In the genomic region with DNA sequence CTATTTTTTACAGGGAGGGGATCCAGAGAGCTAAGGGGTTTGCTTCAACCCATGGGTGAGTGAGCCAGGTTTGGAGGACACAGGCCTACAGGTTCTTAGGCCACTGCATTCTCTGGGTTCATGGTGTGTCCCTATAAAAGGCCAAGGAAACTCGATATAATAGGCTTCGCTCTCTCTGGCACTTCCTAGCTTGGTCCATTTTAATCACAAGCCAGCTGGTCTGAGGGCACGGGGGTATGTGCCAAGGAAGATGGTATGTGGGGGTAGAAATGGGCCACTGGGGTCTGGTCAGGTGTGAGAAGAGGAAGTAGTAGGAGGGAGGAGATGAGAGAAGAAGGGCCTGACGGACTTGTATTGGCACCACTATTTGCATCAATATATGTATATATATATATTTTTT, we compare ENCODE assay signal across 16 cellular contexts. TPM values are rescaled to one million over a fixed set of nuclear protein-coding genes. Genes with fewer than 3 reads are reported as not detected.
DNase-seq lines count a peak whose midpoint lies in the region; ATAC-seq and TF ChIP-seq lines count a peak whose summit lies in the region.
"Had no signal": no experiment of that assay in that cellular context is flagged by ENCODE, and none has a peak within 500 bp of the region (broad histone marks: within the 10 kb centered on the region; RNA-seq: fewer than 3 reads in every experiment).

No MANE protein-coding gene starts in this region.

- H3K27me3 ChIP-seq in heart right ventricle (no peaks in the 10 kb centered on the region), muscle layer of colon (ENCODE audit: control insufficient read depth in 1 of 2, insufficient read depth in 2 of 2, low read length in 2 of 2) (no peaks in the 10 kb centered on the region), thyroid gland (no peaks in the 10 kb centered on the region)

- no peak overlapping the region for H3K9ac ChIP-seq in muscle layer of colon (ENCODE audit: low read length)
- H3K9ac ChIP-seq: SK-N-SH had no signal

- 0 out of 2 replicates have a peak overlapping the region, but pooled peaks have one; percentile 32 for H3K27ac Mint-ChIP-seq in WTC11

- POLR2A ChIA-PET in WTC11 (lab: Charles Lee): no interaction called here

- CTCF ChIA-PET in WTC11 (lab: Charles Lee): interaction anchor here (1.5 kb wide), 3 partner anchors 72 to 80 kb away, joined by 3 to 4 read pairs (median 4); no protein-coding TSS in a partner anchor

- TF ChIP-seq POLR2A in thyroid gland (IDR thresholded peaks at IDR 0.05): no peak

- no peaks in the 10 kb centered on the region for H3K27me3 Mint-ChIP-seq in WTC11 (ENCODE audit: low read depth)

- H3K4me3 ChIP-seq in heart right ventricle: no peak overlapping the region
- H3K4me3 ChIP-seq in muscle layer of colon (ENCODE audit: low read depth in 1 of 2, low read length in 2 of 2): no peak overlapping the region
- H3K4me3 ChIP-seq in thyroid gland (replicated peaks in 1 of 3): no peak overlapping the region
- H3K4me3 ChIP-seq: skin epidermis had no signal

- intact Hi-C loops in heart right ventricle (cut with DNase I) (loop anchor here in 8 of 10 donors (5.0 to 10.0 kb wide), 15 partner anchors 50 to 230 kb away; no protein-coding TSS in a partner anchor), cardiac septum (cut with DNase I) (loop anchor here (5.0 kb wide), 4 partner anchors 53 to 238 kb away; no protein-coding TSS in a partner anchor), thyroid gland (cut with DNase I) (no loop called here)

- TF ChIP-seq CTCF in heart right ventricle (IDR thresholded peaks at IDR 0.05): no peak
- TF ChIP-seq CTCF in WTC11 (IDR thresholded peaks at IDR 0.05): no peak
- no peak for TF ChIP-seq CTCF in thyroid gland (IDR thresholded peaks at IDR 0.05)

- ATAC-seq in heart right ventricle (no peak), WTC11 (no peak), HG02623 (IDR thresholded peaks at IDR 0.05; ENCODE audit: unreplicated experiment) (no peak)
- ATAC-seq: HepG2, lower lobe of right lung had no signal

- 62 to 69% methylated on average over 4 of the region's 4 CpGs for WGBS in heart right ventricle, 2 donors
- WGBS in thyroid gland, 2 donors: 89 to 90% methylated on average over 4 of the region's 4 CpGs

- no peaks in the 10 kb centered on the region for H3K36me3 Mint-ChIP-seq in WTC11

- DNase-seq in heart right ventricle (no peak), cardiac septum (ENCODE audit: low spot score) (no peak), WTC11 (ENCODE audit: low spot score) (no peak), thyroid gland (no peak), retina (no peak)
- DNase-seq in activated effector memory CD4-positive, alpha-beta T cell treated with Interleukin-2 at 50 U/mL for 16 hours: no peak
- DNase-seq: activated CD4-positive, CD25-positive, alpha-beta regulatory T cell; activated CD8-positive, alpha-beta memory T cell treated with anti-CD3 and anti-CD28 coated beads, Interleukin-2, amount 50 U/mL, for 48 hours; DMS 273 treated with DMSO at 0.1 percent for 48 hours; lower lobe of right lung; NCI-H1417; SK-N-SH had no signal

- H3K4me3 Mint-ChIP-seq in WTC11: no peak overlapping the region

- H3K9me3 ChIP-seq in heart right ventricle (no peaks in the 10 kb centered on the region), muscle layer of colon (ENCODE audit: low read length) (no peaks in the 10 kb centered on the region), thyroid gland (no peaks in the 10 kb centered on the region)
- H3K9me3 ChIP-seq: lower lobe of right lung, SK-N-SH had no signal

- H3K27ac ChIP-seq in heart right ventricle: peak overlapping the region in 7 of 10 donors; percentile 59 to 99 (median 97)
- peak overlapping the region; percentile 40 for H3K27ac ChIP-seq in muscle layer of colon (ENCODE audit: low read depth, low read length)
- H3K27ac ChIP-seq in thyroid gland: peak overlapping the region in 2 of 3 donors; percentile 34 to 43
- H3K27ac ChIP-seq: lower lobe of right lung had no signal

- H3K9me3 Mint-ChIP-seq in WTC11: no peaks in the 10 kb centered on the region

- H3K4me1 ChIP-seq in heart right ventricle (peaks cover 11 to 84% (median 68%) of the 10 kb centered on the region in 9 donors), muscle layer of colon (ENCODE audit: insufficient read depth, low read length) (peaks cover 40% of the 10 kb centered on the region), thyroid gland (peaks cover 56 to 74% of the 10 kb centered on the region in 2 donors)

- H3K36me3 ChIP-seq in heart right ventricle (peaks cover 0 to 11% (median 0%) of the 10 kb centered on the region in 9 donors), muscle layer of colon (ENCODE audit: insufficient read depth, low read length) (no peaks in the 10 kb centered on the region), thyroid gland (no peaks in the 10 kb centered on the region)
- H3K36me3 ChIP-seq: lower lobe of right lung had no signal

- peaks cover 70% of the 10 kb centered on the region for H3K4me1 Mint-ChIP-seq in WTC11

TF ChIP-seq in WTC11, 78 proteins besides CTCF, POLR2A, EP300 and RAD21 (continues in another document):
- TF ChIP-seq, protein P1, sequence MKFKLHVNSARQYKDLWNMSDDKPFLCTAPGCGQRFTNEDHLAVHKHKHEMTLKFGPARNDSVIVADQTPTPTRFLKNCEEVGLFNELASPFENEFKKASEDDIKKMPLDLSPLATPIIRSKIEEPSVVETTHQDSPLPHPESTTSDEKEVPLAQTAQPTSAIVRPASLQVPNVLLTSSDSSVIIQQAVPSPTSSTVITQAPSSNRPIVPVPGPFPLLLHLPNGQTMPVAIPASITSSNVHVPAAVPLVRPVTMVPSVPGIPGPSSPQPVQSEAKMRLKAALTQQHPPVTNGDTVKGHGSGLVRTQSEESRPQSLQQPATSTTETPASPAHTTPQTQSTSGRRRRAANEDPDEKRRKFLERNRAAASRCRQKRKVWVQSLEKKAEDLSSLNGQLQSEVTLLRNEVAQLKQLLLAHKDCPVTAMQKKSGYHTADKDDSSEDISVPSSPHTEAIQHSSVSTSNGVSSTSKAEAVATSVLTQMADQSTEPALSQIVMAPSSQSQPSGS (CRISPR knock-in tag; IDR thresholded peaks at IDR 0.05; ENCODE audit: borderline replicate concordance, low read depth): no peak
- TF ChIP-seq NFYB (CRISPR knock-in tag; conservative IDR thresholded peaks at IDR 0.05; ENCODE audit: low read depth): no peak
- TF ChIP-seq, protein P2, sequence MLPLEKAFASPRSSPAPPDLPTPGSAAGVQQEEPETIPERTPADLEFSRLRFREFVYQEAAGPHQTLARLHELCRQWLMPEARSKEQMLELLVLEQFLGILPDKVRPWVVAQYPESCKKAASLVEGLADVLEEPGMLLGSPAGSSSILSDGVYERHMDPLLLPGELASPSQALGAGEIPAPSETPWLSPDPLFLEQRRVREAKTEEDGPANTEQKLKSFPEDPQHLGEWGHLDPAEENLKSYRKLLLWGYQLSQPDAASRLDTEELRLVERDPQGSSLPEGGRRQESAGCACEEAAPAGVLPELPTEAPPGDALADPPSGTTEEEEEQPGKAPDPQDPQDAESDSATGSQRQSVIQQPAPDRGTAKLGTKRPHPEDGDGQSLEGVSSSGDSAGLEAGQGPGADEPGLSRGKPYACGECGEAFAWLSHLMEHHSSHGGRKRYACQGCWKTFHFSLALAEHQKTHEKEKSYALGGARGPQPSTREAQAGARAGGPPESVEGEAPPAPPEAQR (CRISPR knock-in tag; IDR thresholded peaks at IDR 0.05): no peak
- TF ChIP-seq, protein P3, sequence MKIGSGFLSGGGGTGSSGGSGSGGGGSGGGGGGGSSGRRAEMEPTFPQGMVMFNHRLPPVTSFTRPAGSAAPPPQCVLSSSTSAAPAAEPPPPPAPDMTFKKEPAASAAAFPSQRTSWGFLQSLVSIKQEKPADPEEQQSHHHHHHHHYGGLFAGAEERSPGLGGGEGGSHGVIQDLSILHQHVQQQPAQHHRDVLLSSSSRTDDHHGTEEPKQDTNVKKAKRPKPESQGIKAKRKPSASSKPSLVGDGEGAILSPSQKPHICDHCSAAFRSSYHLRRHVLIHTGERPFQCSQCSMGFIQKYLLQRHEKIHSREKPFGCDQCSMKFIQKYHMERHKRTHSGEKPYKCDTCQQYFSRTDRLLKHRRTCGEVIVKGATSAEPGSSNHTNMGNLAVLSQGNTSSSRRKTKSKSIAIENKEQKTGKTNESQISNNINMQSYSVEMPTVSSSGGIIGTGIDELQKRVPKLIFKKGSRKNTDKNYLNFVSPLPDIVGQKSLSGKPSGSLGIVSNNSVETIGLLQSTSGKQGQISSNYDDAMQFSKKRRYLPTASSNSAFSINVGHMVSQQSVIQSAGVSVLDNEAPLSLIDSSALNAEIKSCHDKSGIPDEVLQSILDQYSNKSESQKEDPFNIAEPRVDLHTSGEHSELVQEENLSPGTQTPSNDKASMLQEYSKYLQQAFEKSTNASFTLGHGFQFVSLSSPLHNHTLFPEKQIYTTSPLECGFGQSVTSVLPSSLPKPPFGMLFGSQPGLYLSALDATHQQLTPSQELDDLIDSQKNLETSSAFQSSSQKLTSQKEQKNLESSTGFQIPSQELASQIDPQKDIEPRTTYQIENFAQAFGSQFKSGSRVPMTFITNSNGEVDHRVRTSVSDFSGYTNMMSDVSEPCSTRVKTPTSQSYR (CRISPR knock-in tag; IDR thresholded peaks at IDR 0.05): no peak
- TF ChIP-seq SMAD3 (CRISPR knock-in tag; IDR thresholded peaks at IDR 0.05; ENCODE audit: borderline replicate concordance): no peak
- no peak for TF ChIP-seq MYBL2 (CRISPR knock-in tag; IDR thresholded peaks at IDR 0.05)
- no peak for TF ChIP-seq ZNF396 (CRISPR knock-in tag; IDR thresholded peaks at IDR 0.05; ENCODE audit: borderline replicate concordance)

RNA-seq across cellular contexts. Expression of a gene that starts 4.9 kb away (rescaled TPM):
- total RNA-seq in heart right ventricle (10 to 100 TPM in 9 of 10 donors, 1 to 10 TPM in 1; 8.5 to 33.5 (median 15.9) TPM), cardiac septum (18.4 TPM), WTC11 (2021) (13.8 to 23.5 TPM (median 16.7 TPM) in 3 replicates), thyroid gland (10 to 100 TPM; 16.6 to 35.6 (median 17.2) TPM)
- 1 to 10 TPM; 2.7 to 4.8 TPM for polyA plus RNA-seq in heart right ventricle

Comparison
In these comparisons a context has a peak if more than half of its experiments do, and no peak if none do; other contexts are left out.
1. H3K27ac ChIP-seq: peak in every context shown above with its lines; median percentile 97 in heart right ventricle; 40 in muscle layer of colon; 38 in thyroid gland.